ENCODE assay signal across 1 cellular context in the genomic region with DNA sequence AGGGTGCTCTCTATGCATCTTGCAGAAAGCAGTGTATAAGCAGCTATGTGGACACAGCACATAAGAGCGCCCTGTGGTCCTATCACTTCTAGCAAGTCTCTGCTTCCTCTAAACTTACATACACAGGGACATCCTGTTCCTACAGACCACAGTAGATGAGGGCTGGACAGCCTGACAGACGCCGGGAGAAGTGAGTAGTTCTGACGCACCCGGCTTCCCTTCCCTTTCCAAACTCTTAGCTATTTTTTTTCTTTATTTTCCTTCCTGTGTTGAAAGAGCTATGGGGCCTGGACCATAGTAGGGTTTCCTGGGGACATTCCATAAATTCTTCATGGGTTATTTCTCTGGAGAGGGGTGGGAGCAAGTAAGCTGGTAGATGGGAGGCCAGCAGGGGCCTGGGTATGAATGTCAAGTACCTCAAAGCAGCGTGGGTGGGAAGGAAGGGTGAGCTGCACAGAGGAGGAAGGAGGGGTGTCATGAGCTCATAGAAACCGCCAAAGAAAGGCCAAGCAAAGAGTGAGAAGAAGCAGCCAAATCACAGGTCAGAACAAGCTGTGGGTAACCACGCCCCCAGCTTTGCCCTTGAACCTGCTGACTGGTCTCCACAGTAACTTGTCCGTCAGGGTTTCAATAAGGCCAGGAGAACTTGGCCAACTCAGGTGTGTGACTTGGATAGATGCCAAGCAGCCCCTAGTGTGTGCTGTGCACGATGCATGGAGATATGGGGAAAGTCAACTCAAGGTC.
TF ChIP-seq lines count a peak whose summit lies in the region.

No MANE protein-coding gene starts in this region.

TF ChIP-seq in WTC11, 78 proteins besides CTCF, POLR2A, EP300 and RAD21 (continued from another document):
- TF ChIP-seq AFF4 (CRISPR knock-in tag; IDR thresholded peaks at IDR 0.05; ENCODE audit: borderline replicate concordance), result no peak
